ENCODE assay signal across 8 cellular contexts in genomic region chr16:67428146-67428731, GRCh38. TPM values are rescaled to one million over a fixed set of nuclear protein-coding genes. Genes with fewer than 3 reads are reported as not detected.
DNase-seq lines count a peak whose midpoint lies in the region; ATAC-seq lines count a peak whose summit lies in the region.

No MANE protein-coding gene starts in this region.

- H3K4me3 ChIP-seq in Karpas-422 (ENCODE audit: low read length): no peak overlapping the region
- H3K4me3 ChIP-seq in trophoblast cell (ENCODE audit: low read depth, low read length): no peak overlapping the region

- no peaks in the 10 kb centered on the region for H3K79me1 ChIP-seq in trophoblast cell (ENCODE audit: low read length)

- H3K79me2 ChIP-seq in Karpas-422 (ENCODE audit: low read length) (no peaks in the 10 kb centered on the region), trophoblast cell (ENCODE audit: control insufficient read depth, insufficient read depth, low read length, poor library complexity) (no peaks in the 10 kb centered on the region)

- H3K18ac ChIP-seq in trophoblast cell (ENCODE audit: low read length): no peak overlapping the region

- no peak overlapping the region for H4K91ac ChIP-seq in trophoblast cell (ENCODE audit: low read depth, low read length)

- H3K9me2 ChIP-seq in Karpas-422 (replicated peaks; ENCODE audit: insufficient read depth, low read length): no peaks in the 10 kb centered on the region

- H3K14ac ChIP-seq in trophoblast cell (ENCODE audit: low read length): no peak overlapping the region

- H2AK5ac ChIP-seq in trophoblast cell (ENCODE audit: low read length): no peak overlapping the region

- peak; percentile 57 for DNase-seq in DMS79 treated with DMSO at 0.1 percent for 48 hours (lab: John Stamatoyannopoulos, UW)
- DNase-seq in Karpas-422: peak; percentile 87
- DNase-seq in RPMI7951 (ENCODE audit: low read depth): peak; percentile 52
- peak; percentile 25 for DNase-seq in activated gamma-delta T cell treated with anti-CD3 and anti-CD28 coated beads, Interleukin-2, amount 50 U/mL, for 16 hours (ENCODE audit: low read depth)
- peak; percentile 61 for DNase-seq in glomerular visceral epithelial cell (ENCODE audit: extremely low spot score)
- DNase-seq in trophoblast cell: peak; percentile 83 to 86

- H2BK12ac ChIP-seq in trophoblast cell (ENCODE audit: low read length): no peak overlapping the region

- no peak overlapping the region for H3K23ac ChIP-seq in trophoblast cell (ENCODE audit: low read length)

- H3K4ac ChIP-seq in trophoblast cell (ENCODE audit: low read depth, low read length): no peak overlapping the region

- H3K27ac ChIP-seq in Karpas-422 (ENCODE audit: low read length) (no peak overlapping the region), trophoblast cell (ENCODE audit: low read depth, low read length) (no peak overlapping the region)

- no peaks in the 10 kb centered on the region for H3K36me3 ChIP-seq in Karpas-422 (ENCODE audit: insufficient read depth, low read length)
- H3K36me3 ChIP-seq in trophoblast cell (ENCODE audit: control insufficient read depth in 1 of 2, insufficient read depth in 2 of 2, low read length in 2 of 2): no peaks in the 10 kb centered on the region

- no CpG with 5 or more reads among the region's 11 CpGs for WGBS in trophoblast cell (ENCODE audit: extremely low coverage, insufficient coverage, insufficient read length)

- H3K27me3 ChIP-seq in Karpas-422 (ENCODE audit: low read length): no peaks in the 10 kb centered on the region
- H3K27me3 ChIP-seq in trophoblast cell (ENCODE audit: insufficient read depth, low read length): peaks cover 28% of the 10 kb centered on the region

- no peak overlapping the region for H2BK5ac ChIP-seq in trophoblast cell (ENCODE audit: low read depth, low read length, poor library complexity)

- H4K8ac ChIP-seq in trophoblast cell (ENCODE audit: low read depth, low read length): no peak overlapping the region

- H3K4me2 ChIP-seq in Karpas-422 (ENCODE audit: low read depth, low read length, poor library complexity, severe bottlenecking) (no peak overlapping the region), trophoblast cell (ENCODE audit: low read length) (no peak overlapping the region)

- H3K4me1 ChIP-seq in Karpas-422 (ENCODE audit: low read length) (peaks cover 24% of the 10 kb centered on the region), trophoblast cell (ENCODE audit: control insufficient read depth in 1 of 2, insufficient read depth in 2 of 2, low read length in 2 of 2) (peaks cover 9 to 19% of the 10 kb centered on the region in 2 experiments)

- H3K9me3 ChIP-seq in Karpas-422 (ENCODE audit: low read length): no peaks in the 10 kb centered on the region
- peaks cover 2% of the 10 kb centered on the region for H3K9me3 ChIP-seq in trophoblast cell (ENCODE audit: insufficient read depth, low read depth, low read length)

- no peak overlapping the region for H4K12ac ChIP-seq in trophoblast cell (ENCODE audit: low read depth, low read length)

- ATAC-seq in GM18909 (IDR thresholded peaks at IDR 0.05; ENCODE audit: poor library complexity, unreplicated experiment): no peak
- ATAC-seq in HG03159 (IDR thresholded peaks at IDR 0.05; ENCODE audit: unreplicated experiment): no peak

- 0 out of 2 replicates have a peak, but pooled peaks cover 4% of the 10 kb centered on the region for H4K20me1 ChIP-seq in Karpas-422 (ENCODE audit: insufficient read depth, low read depth, low read length)

- no peak overlapping the region for H3K9ac ChIP-seq in Karpas-422 (ENCODE audit: low read length)
- H3K9ac ChIP-seq in trophoblast cell (ENCODE audit: low read length): no peak overlapping the region

- H2AFZ ChIP-seq in Karpas-422 (ENCODE audit: low read length): no peak overlapping the region
- H2AFZ ChIP-seq in trophoblast cell (ENCODE audit: insufficient read depth, low read length, poor library complexity): no peak overlapping the region

- H2BK120ac ChIP-seq in trophoblast cell (ENCODE audit: insufficient read depth, low read length, poor library complexity): no peak overlapping the region

RNA-seq across cellular contexts. Expression of gene HSD11B2, which starts 2.7 kb away (rescaled TPM):
- total RNA-seq in Karpas-422 (2014; rRNA removed; shearing (Covaris generic); ENCODE audit: low replicate concordance): not detected in 2 replicates
- total RNA-seq in RPMI7951 (2014; rRNA removed; shearing (Covaris generic)): not detected in 2 replicates
- 20.6 and 23.3 TPM in 2 replicates for polyA plus RNA-seq in trophoblast cell (2013)

RNA-seq across cellular contexts. Expression of gene ZDHHC1, which starts 12.0 kb away (rescaled TPM):
- 0.11 TPM in 1 of 2 replicates, not detected in the other for total RNA-seq in Karpas-422 (2014; rRNA removed; shearing (Covaris generic); ENCODE audit: low replicate concordance)
- total RNA-seq in RPMI7951 (2014; rRNA removed; shearing (Covaris generic)): 1.4 and 2.0 TPM in 2 replicates
- polyA plus RNA-seq in trophoblast cell (2013): 1.7 TPM in 2 replicates

RNA-seq across cellular contexts. Expression of gene TPPP3, which starts 34.9 kb away (rescaled TPM):
- not detected in 2 replicates for total RNA-seq in Karpas-422 (2014; rRNA removed; shearing (Covaris generic); ENCODE audit: low replicate concordance)
- 0.24 and 0.29 TPM in 2 replicates for total RNA-seq in RPMI7951 (2014; rRNA removed; shearing (Covaris generic))
- 2.7 TPM in 2 replicates for polyA plus RNA-seq in trophoblast cell (2013)

RNA-seq across cellular contexts. Expression of gene ATP6V0D1, which starts 52.7 kb away (rescaled TPM):
- total RNA-seq in Karpas-422 (2014; rRNA removed; shearing (Covaris generic); ENCODE audit: low replicate concordance): 63.8 and 83.4 TPM in 2 replicates
- total RNA-seq in RPMI7951 (2014; rRNA removed; shearing (Covaris generic)): 121 and 141 TPM in 2 replicates
- polyA plus RNA-seq in trophoblast cell (2013): 101 and 104 TPM in 2 replicates

RNA-seq across cellular contexts. Expression of gene AGRP, which starts 55.1 kb away (rescaled TPM):
- not detected in 2 replicates for total RNA-seq in Karpas-422 (2014; rRNA removed; shearing (Covaris generic); ENCODE audit: low replicate concordance)
- not detected in 2 replicates for total RNA-seq in RPMI7951 (2014; rRNA removed; shearing (Covaris generic))
- not detected in 2 replicates for polyA plus RNA-seq in trophoblast cell (2013)

Comparison
In these comparisons a context has a peak if more than half of its experiments do, and no peak if none do; other contexts are left out.
1. DNase-seq: peak in every context shown above with its lines; median percentile 87 in Karpas-422; 84 in trophoblast cell; 61 in glomerular visceral epithelial cell; 57 in DMS79 treated with DMSO at 0.1 percent for 48 hours; 52 in RPMI7951; 25 in activated gamma-delta T cell treated with anti-CD3 and anti-CD28 coated beads, Interleukin-2, amount 50 U/mL, for 16 hours.